14 cellular contexts compared by ENCODE assay signal in genomic region chr13:114121496-114122466, GRCh38. TPM values are rescaled to one million over a fixed set of nuclear protein-coding genes. Genes with fewer than 3 reads are reported as not detected.
A peak's percentile ranks its signal among the peaks of the same experiment; 100 is the strongest.
DNase-seq lines count a peak whose midpoint lies in the region; ATAC-seq, FAIRE-seq and TF ChIP-seq lines count a peak whose summit lies in the region.
"Had no signal": no experiment of that assay in that cellular context is flagged by ENCODE, and none has a peak within 500 bp of the region (broad histone marks: within the 10 kb centered on the region; RNA-seq: fewer than 3 reads in every experiment).

No MANE protein-coding gene starts in this region.

- no peak for TF ChIP-seq POLR2A in vagina (IDR thresholded peaks at IDR 0.05)
- TF ChIP-seq POLR2A in GM12891 (IDR thresholded peaks at IDR 0.05; ENCODE audit: low read depth, low read length): no peak

- no peak overlapping the region for H3K4me3 ChIP-seq in right atrium auricular region
- H3K4me3 ChIP-seq in effector memory CD4-positive, alpha-beta T cell (ENCODE audit: insufficient read depth, low read depth, low read length, poor library complexity, severe bottlenecking): no peak overlapping the region
- no peak overlapping the region for H3K4me3 ChIP-seq in vagina

- H3K27me3 ChIP-seq in right atrium auricular region (no peaks in the 10 kb centered on the region), vagina (no peaks in the 10 kb centered on the region)
- H3K27me3 ChIP-seq in effector memory CD4-positive, alpha-beta T cell (replicated peaks; ENCODE audit: control insufficient read depth, insufficient read depth, low read length, poor library complexity, severe bottlenecking): no peaks in the 10 kb centered on the region

- H3K4me3 Mint-ChIP-seq in mesothelial cell of epicardium: no peak overlapping the region

- intact Hi-C loops in Right ventricle myocardium inferior (cut with DNase I) (no loop called here), vagina (cut with DNase I) (no loop called here)

- H3K27ac ChIP-seq in right atrium auricular region (peak overlapping the region in 1 of 2 donors; percentile 35), vagina (peak overlapping the region; percentile 65)
- peak overlapping the region; percentile 63 for H3K27ac ChIP-seq in effector memory CD4-positive, alpha-beta T cell (ENCODE audit: insufficient read depth, low read length, poor library complexity, severe bottlenecking)
- H3K27ac ChIP-seq: KMS-11 had no signal

- peaks cover 0 to 51% of the 10 kb centered on the region in 2 donors for H3K4me1 ChIP-seq in right atrium auricular region
- H3K4me1 ChIP-seq in effector memory CD4-positive, alpha-beta T cell (ENCODE audit: control insufficient read depth, insufficient read depth, low read length, poor library complexity, severe bottlenecking): peaks cover 78% of the 10 kb centered on the region
- peaks cover 61% of the 10 kb centered on the region for H3K4me1 ChIP-seq in vagina

- no peak for TF ChIP-seq CTCF in right atrium auricular region (IDR thresholded peaks at IDR 0.05)
- no peak for TF ChIP-seq CTCF in mesothelial cell of epicardium (IDR thresholded peaks at IDR 0.05; ENCODE audit: unreplicated experiment)
- TF ChIP-seq CTCF in vagina (IDR thresholded peaks at IDR 0.05): no peak

- H3K27ac Mint-ChIP-seq in mesothelial cell of epicardium: peak overlapping the region; percentile 98

- no peaks in the 10 kb centered on the region for H3K9me3 Mint-ChIP-seq in mesothelial cell of epicardium

- no peaks in the 10 kb centered on the region for H3K36me3 ChIP-seq in right atrium auricular region
- H3K36me3 ChIP-seq in effector memory CD4-positive, alpha-beta T cell (ENCODE audit: control insufficient read depth, insufficient read depth, low read length): peaks cover 19% of the 10 kb centered on the region
- no peaks in the 10 kb centered on the region for H3K36me3 ChIP-seq in vagina

- FAIRE-seq in GM12891 (lab: Jason Lieb, UNC): no peak
- FAIRE-seq: endometrium had no signal

- H3K27me3 Mint-ChIP-seq in mesothelial cell of epicardium (ENCODE audit: low read depth): peaks cover 2% of the 10 kb centered on the region

- H3K4me1 Mint-ChIP-seq in mesothelial cell of epicardium: peaks cover 23% of the 10 kb centered on the region

- ATAC-seq in Right ventricle myocardium inferior: no peak
- ATAC-seq: activated naive CD4-positive, alpha-beta T cell treated with anti-CD3 and anti-CD28 coated beads, Interleukin-2, amount 50 U/mL, for 72 hours had no signal

- H3K36me3 Mint-ChIP-seq in mesothelial cell of epicardium: no peaks in the 10 kb centered on the region

- DNase-seq in Right ventricle myocardium inferior (ENCODE audit: missing footprints) (peak; percentile 61), right atrium auricular region (ENCODE audit: low spot score) (no peak), mesothelial cell of epicardium (ENCODE audit: low spot score in 2 of 2, unreplicated experiment in 2 of 2) (no peak), vagina (ENCODE audit: extremely low spot score in 2 of 2) (no peak), GM12891 (ENCODE audit: insufficient read length, low spot score) (no peak), SKM-1 treated with dmso at 0.1 percent for 144 hours (lab: John Stamatoyannopoulos, UW; ENCODE audit: unreplicated experiment) (no peak), T-helper 2 cell (no peak)
- DNase-seq in effector memory CD4-positive, alpha-beta T cell: no peak
- DNase-seq: AML-193; NCI-H2107; stimulated activated naive CD4-positive, alpha-beta T cell had no signal

- H3K9me3 ChIP-seq in right atrium auricular region (no peaks in the 10 kb centered on the region), vagina (no peaks in the 10 kb centered on the region)
- no peaks in the 10 kb centered on the region for H3K9me3 ChIP-seq in effector memory CD4-positive, alpha-beta T cell (ENCODE audit: control insufficient read depth, low read length)

TF ChIP-seq in GM12891, 5 proteins besides CTCF, POLR2A, EP300 and RAD21:
- TF ChIP-seq TAF1 (IDR thresholded peaks at IDR 0.05; ENCODE audit: low read depth, low read length) (no peak), POLR2AphosphoS5 (IDR thresholded peaks at IDR 0.05; ENCODE audit: low read depth, low read length) (no peak), PAX5 (IDR thresholded peaks at IDR 0.05; ENCODE audit: insufficient read depth, low read length, severe bottlenecking) (no peak), POU2F2 (IDR thresholded peaks at IDR 0.05; ENCODE audit: low read depth, low read length) (no peak), SPI1 (IDR thresholded peaks at IDR 0.05; ENCODE audit: low read depth, low read length) (no peak)

RNA-seq across cellular contexts. Expression of gene RASA3, which starts 10.6 kb away (rescaled TPM):
- total RNA-seq in Right ventricle myocardium inferior: 12.7 TPM
- total RNA-seq in right atrium auricular region: 10 to 100 TPM; 10.2 to 13.2 TPM
- 13.5 to 14.6 TPM (median 13.7 TPM) in 3 replicates for total RNA-seq in mesothelial cell of epicardium
- total RNA-seq in vagina: 19.6 TPM
- 13.4 TPM for polyA plus RNA-seq in GM12891 (2012; ENCODE audit: low read depth, missing spikeins)

RNA-seq across cellular contexts. Expression of gene CFAP97D2, which starts 57.3 kb away (rescaled TPM):
- total RNA-seq in Right ventricle myocardium inferior: not detected
- not detected for total RNA-seq in right atrium auricular region
- total RNA-seq in mesothelial cell of epicardium: not detected in 3 replicates
- total RNA-seq in vagina: not detected
- not detected for polyA plus RNA-seq in GM12891 (2012; ENCODE audit: low read depth, missing spikeins)
- total RNA-seq: activated naive CD4-positive, alpha-beta T cell treated with anti-CD3 and anti-CD28 coated beads, Interleukin-2, amount 50 U/mL, for 72 hours had no signal
